ENCODE assay signal across 1 cellular context in the genomic region with DNA sequence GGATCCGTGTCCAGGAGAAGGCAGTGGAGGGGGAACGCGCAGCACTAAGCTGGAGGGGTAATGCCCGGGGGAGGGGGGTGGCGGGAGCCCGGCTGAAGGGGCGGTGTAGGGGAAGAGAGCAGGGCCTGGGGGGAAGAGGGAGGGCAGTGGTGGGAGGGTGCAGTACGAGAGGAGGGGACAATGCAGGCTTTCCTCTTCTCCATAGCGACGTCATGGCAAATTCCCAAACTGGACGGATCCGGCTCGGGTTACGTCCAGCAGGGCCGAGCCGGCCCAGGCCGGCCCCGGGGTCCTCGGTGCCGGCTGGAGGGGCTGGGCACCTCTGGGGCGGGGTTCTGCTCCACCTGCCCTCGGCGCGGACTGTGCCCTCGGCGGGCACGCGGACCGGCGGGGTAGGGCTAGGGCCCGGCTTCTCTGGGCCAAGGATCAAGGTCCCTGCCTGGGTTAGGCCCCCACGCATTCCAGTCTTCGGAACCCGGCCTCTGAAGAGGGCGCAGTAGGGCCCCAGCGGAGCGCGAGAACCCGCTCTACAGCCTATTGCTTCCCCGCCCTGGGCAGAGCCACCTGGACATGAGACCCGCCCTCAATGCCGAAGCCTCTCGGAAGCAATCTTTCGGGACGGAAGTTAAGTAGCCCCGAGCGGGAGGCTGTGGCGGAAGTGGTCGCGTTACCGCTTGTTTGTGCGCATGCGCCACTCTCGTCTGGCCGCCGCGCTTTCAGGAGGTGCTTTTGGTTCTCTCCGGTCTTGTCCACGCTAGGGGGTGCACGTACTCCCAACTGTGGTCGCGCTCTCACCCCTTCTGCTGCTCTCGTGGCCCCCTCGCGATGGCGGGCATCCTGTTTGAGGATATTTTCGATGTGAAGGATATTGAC.
TF ChIP-seq lines count a peak whose summit lies in the region.

No MANE protein-coding gene starts in this region.

TF ChIP-seq in K562, 482 proteins besides CTCF, POLR2A, EP300 and RAD21 (continued from another document and continues in another):
- TF ChIP-seq ZNF347 (CRISPR knock-in tag; IDR thresholded peaks at IDR 0.05; ENCODE audit: low read depth) (no peak), RBM39 (optimal IDR thresholded peaks at IDR 0.05; ENCODE audit: low read depth, low read length) (no peak), HDAC3 (IDR thresholded peaks at IDR 0.05; ENCODE audit: borderline replicate concordance, partially characterized antibody) (no peak), NR0B1 (IDR thresholded peaks at IDR 0.05; ENCODE audit: partially characterized antibody) (no peak), USF1 (CRISPR knock-in tag; IDR thresholded peaks at IDR 0.05) (no peak; the same call in 1 of the 2 replicates), GABPB2 (CRISPR knock-in tag; conservative IDR thresholded peaks at IDR 0.05) (no peak), SAFB2 (IDR thresholded peaks at IDR 0.05; ENCODE audit: borderline replicate concordance, low read depth, low read length, severe bottlenecking) (no peak), ATF1 (CRISPR knock-in tag; IDR thresholded peaks at IDR 0.05) (no peak), ATF1 (tag; IDR thresholded peaks at IDR 0.05) (peak; percentile 71), ZNF644 (tag; IDR thresholded peaks at IDR 0.05; ENCODE audit: low read depth) (no peak), FOXK2 (conservative IDR thresholded peaks at IDR 0.05 in 1 of 2, IDR thresholded peaks at IDR 0.05 in 1 of 2; ENCODE audit: low read depth in 2 of 2) (peak in 1 of 2 experiments; percentile 77; a peak in 3 of 4 replicates), BRF2 (IDR thresholded peaks at IDR 0.05; ENCODE audit: borderline replicate concordance, insufficient read depth, insufficient read length) (no peak), NR2C2 (CRISPR knock-in tag; IDR thresholded peaks at IDR 0.05) (peak; percentile 37; the same call in 1 of the 2 replicates), NR2C2 (tag; IDR thresholded peaks at IDR 0.05) (peak; percentile 95), TAL1 (IDR thresholded peaks at IDR 0.05) (no peak), NFYB (IDR thresholded peaks at IDR 0.05; ENCODE audit: extremely low read depth, insufficient read length) (no peak), HNRNPK (IDR thresholded peaks at IDR 0.05; ENCODE audit: low read depth, low read length, poor library complexity, severe bottlenecking) (no peak), ZBTB7A (IDR thresholded peaks at IDR 0.05; ENCODE audit: borderline replicate concordance, control insufficient read depth, low read depth, low read length) (peak; percentile 87; the same call in 1 of the 2 replicates), ZNF354B (CRISPR knock-in tag; IDR thresholded peaks at IDR 0.05) (no peak), RFX1 (IDR thresholded peaks at IDR 0.05) (no peak), RREB1 (CRISPR knock-in tag; IDR thresholded peaks at IDR 0.05) (no peak), YBX1 (IDR thresholded peaks at IDR 0.05) (no peak), SMARCA5 (IDR thresholded peaks at IDR 0.05) (no peak), ETV1 (tag; conservative IDR thresholded peaks at IDR 0.05; ENCODE audit: low read depth) (peak; percentile 56), ZNF12 (CRISPR knock-in tag; IDR thresholded peaks at IDR 0.05) (no peak; the same call in 1 of the 2 replicates), DPF2 (IDR thresholded peaks at IDR 0.05) (peak; percentile 42; the same call in 1 of the 2 replicates), KDM4B (IDR thresholded peaks at IDR 0.05; ENCODE audit: borderline replicate concordance in 2 of 2, low read depth in 1 of 2) (peak in 1 of 2 experiments; percentile 77; a peak in 1 of 4 replicates), ZNF316 (IDR thresholded peaks at IDR 0.05) (no peak), ARID3B (CRISPR knock-in tag; IDR thresholded peaks at IDR 0.05; ENCODE audit: borderline replicate concordance) (no peak), HDAC1 (IDR thresholded peaks at IDR 0.05) (peak in 1 of 2 experiments; percentile 59; a peak in 2 of 4 replicates), BCL6 (CRISPR knock-in tag; IDR thresholded peaks at IDR 0.05) (no peak), ZNF175 (CRISPR knock-in tag; IDR thresholded peaks at IDR 0.05; ENCODE audit: low read depth) (peak; percentile 28; the same call in 1 of the 2 replicates), PRPF4 (IDR thresholded peaks at IDR 0.05; ENCODE audit: insufficient read depth, low read depth, low read length, poor library complexity, severe bottlenecking) (no peak)
- TF ChIP-seq, protein P1, sequence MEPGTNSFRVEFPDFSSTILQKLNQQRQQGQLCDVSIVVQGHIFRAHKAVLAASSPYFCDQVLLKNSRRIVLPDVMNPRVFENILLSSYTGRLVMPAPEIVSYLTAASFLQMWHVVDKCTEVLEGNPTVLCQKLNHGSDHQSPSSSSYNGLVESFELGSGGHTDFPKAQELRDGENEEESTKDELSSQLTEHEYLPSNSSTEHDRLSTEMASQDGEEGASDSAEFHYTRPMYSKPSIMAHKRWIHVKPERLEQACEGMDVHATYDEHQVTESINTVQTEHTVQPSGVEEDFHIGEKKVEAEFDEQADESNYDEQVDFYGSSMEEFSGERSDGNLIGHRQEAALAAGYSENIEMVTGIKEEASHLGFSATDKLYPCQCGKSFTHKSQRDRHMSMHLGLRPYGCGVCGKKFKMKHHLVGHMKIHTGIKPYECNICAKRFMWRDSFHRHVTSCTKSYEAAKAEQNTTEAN (CRISPR knock-in tag; IDR thresholded peaks at IDR 0.05) = no peak
- TF ChIP-seq, protein P2, sequence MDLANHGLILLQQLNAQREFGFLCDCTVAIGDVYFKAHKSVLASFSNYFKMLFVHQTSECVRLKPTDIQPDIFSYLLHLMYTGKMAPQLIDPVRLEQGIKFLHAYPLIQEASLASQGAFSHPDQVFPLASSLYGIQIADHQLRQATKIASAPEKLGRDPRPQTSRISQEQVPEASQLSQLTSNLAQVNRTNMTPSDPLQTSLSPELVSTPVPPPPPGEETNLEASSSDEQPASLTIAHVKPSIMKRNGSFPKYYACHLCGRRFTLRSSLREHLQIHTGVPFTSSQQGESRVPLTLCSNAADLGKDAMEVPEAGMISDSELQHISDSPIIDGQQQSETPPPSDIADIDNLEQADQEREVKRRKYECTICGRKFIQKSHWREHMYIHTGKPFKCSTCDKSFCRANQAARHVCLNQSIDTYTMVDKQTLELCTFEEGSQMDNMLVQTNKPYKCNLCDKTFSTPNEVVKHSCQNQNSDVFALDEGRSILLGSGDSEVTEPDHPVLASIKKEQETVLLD (IDR thresholded peaks at IDR 0.05) = peak; percentile 99
- TF ChIP-seq, protein P3, sequence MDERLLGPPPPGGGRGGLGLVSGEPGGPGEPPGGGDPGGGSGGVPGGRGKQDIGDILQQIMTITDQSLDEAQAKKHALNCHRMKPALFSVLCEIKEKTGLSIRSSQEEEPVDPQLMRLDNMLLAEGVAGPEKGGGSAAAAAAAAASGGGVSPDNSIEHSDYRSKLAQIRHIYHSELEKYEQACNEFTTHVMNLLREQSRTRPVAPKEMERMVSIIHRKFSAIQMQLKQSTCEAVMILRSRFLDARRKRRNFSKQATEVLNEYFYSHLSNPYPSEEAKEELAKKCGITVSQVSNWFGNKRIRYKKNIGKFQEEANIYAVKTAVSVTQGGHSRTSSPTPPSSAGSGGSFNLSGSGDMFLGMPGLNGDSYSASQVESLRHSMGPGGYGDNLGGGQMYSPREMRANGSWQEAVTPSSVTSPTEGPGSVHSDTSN (CRISPR knock-in tag; IDR thresholded peaks at IDR 0.05; ENCODE audit: low read depth) = no peak
- TF ChIP-seq, protein P3 (tag; conservative IDR thresholded peaks at IDR 0.05; ENCODE audit: low read depth) = no peak
- TF ChIP-seq, protein P4, sequence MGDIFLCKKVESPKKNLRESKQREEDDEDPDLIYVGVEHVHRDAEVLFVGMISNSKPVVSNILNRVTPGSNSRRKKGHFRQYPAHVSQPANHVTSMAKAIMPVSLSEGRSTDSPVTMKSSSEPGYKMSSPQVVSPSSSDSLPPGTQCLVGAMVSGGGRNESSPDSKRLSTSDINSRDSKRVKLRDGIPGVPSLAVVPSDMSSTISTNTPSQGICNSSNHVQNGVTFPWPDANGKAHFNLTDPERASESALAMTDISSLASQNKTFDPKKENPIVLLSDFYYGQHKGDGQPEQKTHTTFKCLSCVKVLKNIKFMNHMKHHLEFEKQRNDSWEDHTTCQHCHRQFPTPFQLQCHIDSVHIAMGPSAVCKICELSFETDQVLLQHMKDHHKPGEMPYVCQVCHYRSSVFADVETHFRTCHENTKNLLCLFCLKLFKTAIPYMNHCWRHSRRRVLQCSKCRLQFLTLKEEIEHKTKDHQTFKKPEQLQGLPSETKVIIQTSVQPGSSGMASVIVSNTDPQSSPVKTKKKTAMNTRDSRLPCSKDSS (IDR thresholded peaks at IDR 0.05; ENCODE audit: low read depth, partially characterized antibody) = no peak
